ENCODE assay signal across 10 cellular contexts in the genomic region with DNA sequence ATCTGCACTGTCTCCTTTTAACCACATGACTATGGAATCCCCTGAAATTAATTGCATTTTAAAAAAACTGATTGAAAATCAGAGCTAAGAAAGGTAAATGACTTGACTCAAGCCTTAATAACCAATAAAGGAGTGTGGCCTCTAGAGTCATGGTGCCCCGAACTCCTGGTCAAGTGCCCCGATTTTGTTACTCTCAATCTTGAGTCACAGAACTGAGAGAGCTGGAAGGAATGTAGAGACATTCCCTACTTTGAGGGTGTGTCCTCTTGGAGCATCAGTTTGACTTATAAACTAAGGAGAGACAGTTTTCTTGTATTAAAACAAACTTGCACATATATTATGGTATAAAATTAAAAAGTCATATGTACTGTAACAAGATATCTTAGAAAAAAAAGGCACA. TPM values are rescaled to one million over a fixed set of nuclear protein-coding genes. Genes with fewer than 3 reads are reported as not detected.
A peak's percentile ranks its signal among the peaks of the same experiment; 100 is the strongest.
DNase-seq lines count a peak whose midpoint lies in the region; ATAC-seq lines count a peak whose summit lies in the region.
"Had no signal": no experiment of that assay in that cellular context is flagged by ENCODE, and none has a peak within 500 bp of the region (broad histone marks: within the 10 kb centered on the region; RNA-seq: fewer than 3 reads in every experiment).

No MANE protein-coding gene starts in this region.

- ATAC-seq in Right ventricle myocardium superior (ENCODE audit: poor library complexity) (no peak), left cardiac atrium (no peak), HG03460 (IDR thresholded peaks at IDR 0.05; ENCODE audit: unreplicated experiment) (no peak)

- peaks cover 54% of the 10 kb centered on the region for H3K4me1 Mint-ChIP-seq in activated CD4-positive, alpha-beta memory T cell treated with anti-CD3 and anti-CD28 coated beads for 36 hours (ENCODE audit: low read depth)

- no peaks in the 10 kb centered on the region; the same call in 1 of the 2 replicates for H3K27me3 ChIP-seq in H7 (ENCODE audit: control insufficient read depth, insufficient read depth, low read length)
- peaks cover 2% of the 10 kb centered on the region; the same call in 1 of the 2 replicates for H3K27me3 ChIP-seq in iPS-20b (ENCODE audit: insufficient read depth, low read length)

- H3K4me3 ChIP-seq in H7 (ENCODE audit: insufficient read depth, low read depth, low read length) (no peak overlapping the region), iPS-20b (ENCODE audit: low read length) (peak overlapping the region; percentile 97)

- DNase-seq in AG08396 (ENCODE audit: low spot score) (peak; percentile 70), H7 (peak; percentile 17), Right ventricle myocardium superior (no peak), left cardiac atrium (no peak), OCI-M1 (lab: John Stamatoyannopoulos, UW) (no peak)
- DNase-seq in activated CD4-positive, alpha-beta memory T cell treated with anti-CD3 and anti-CD28 coated beads for 36 hours: no peak
- DNase-seq: NCI-H510A treated with DMSO at 0.1 percent for 48 hours; stimulated activated CD4-positive, alpha-beta T cell treated with anti-CD3 and anti-CD28 coated beads, Interleukin-4, amount 100 ng/mL, for 4 hours had no signal

- H3K4me3 Mint-ChIP-seq in activated CD4-positive, alpha-beta memory T cell treated with anti-CD3 and anti-CD28 coated beads for 36 hours: peak overlapping the region; percentile 93

- no peaks in the 10 kb centered on the region for H3K9me3 ChIP-seq in iPS-20b (ENCODE audit: insufficient read depth, low read depth, low read length)

- CTCF ChIA-PET in activated CD4-positive, alpha-beta memory T cell treated with anti-CD3 and anti-CD28 coated beads for 36 hours (lab: Charles Lee): interaction anchor here (1.1 to 2.2 kb wide), 3 partner anchors 27 to 145 kb away, joined by 3 to 6 read pairs (median 6); a partner anchor contains a TSS

- no peak overlapping the region for H3K27ac ChIP-seq in iPS-20b (ENCODE audit: low read length)

- H3K9ac ChIP-seq in iPS-20b (ENCODE audit: low read depth, low read length): peak overlapping the region; percentile 98; the same call in 1 of the 2 replicates

- peak overlapping the region; percentile 39 for H3K27ac Mint-ChIP-seq in activated CD4-positive, alpha-beta memory T cell treated with anti-CD3 and anti-CD28 coated beads for 36 hours

- intact Hi-C loops in activated CD4-positive, alpha-beta memory T cell treated with anti-CD3 and anti-CD28 coated beads for 36 hours (cut with micrococcal nuclease): no loop called here
- intact Hi-C loops in Right ventricle myocardium superior (cut with DNase I): no loop called here
- intact Hi-C loops in left cardiac atrium (cut with DNase I): no loop called here

- H3K36me3 ChIP-seq in H7 (replicated peaks; ENCODE audit: control insufficient read depth, insufficient read depth, low read length) (no peaks in the 10 kb centered on the region), iPS-20b (ENCODE audit: insufficient read depth, low read depth, low read length) (peaks cover 4% of the 10 kb centered on the region)

- no peaks in the 10 kb centered on the region for H3K9me3 Mint-ChIP-seq in activated CD4-positive, alpha-beta memory T cell treated with anti-CD3 and anti-CD28 coated beads for 36 hours

- POLR2A ChIA-PET in activated CD4-positive, alpha-beta memory T cell treated with anti-CD3 and anti-CD28 coated beads for 36 hours (lab: Charles Lee): interaction anchor here (3.3 kb wide), 1 partner anchor 27 kb away, joined by 37 read pairs; a partner anchor contains a TSS

- peaks cover 14% of the 10 kb centered on the region for H3K36me3 Mint-ChIP-seq in activated CD4-positive, alpha-beta memory T cell treated with anti-CD3 and anti-CD28 coated beads for 36 hours

- H3K4me1 ChIP-seq in iPS-20b (ENCODE audit: insufficient read depth, low read length): peaks cover 3% of the 10 kb centered on the region; the same call in 1 of the 2 replicates

- no peaks in the 10 kb centered on the region for H3K27me3 Mint-ChIP-seq in activated CD4-positive, alpha-beta memory T cell treated with anti-CD3 and anti-CD28 coated beads for 36 hours

RNA-seq across cellular contexts. Expression of a gene that starts 2.4 kb away (rescaled TPM):
- total RNA-seq in H7 (2014; rRNA removed; shearing (Covaris generic)): 101 and 106 TPM in 2 replicates
- 10 to 100 TPM; 72.7 to 84.8 TPM for total RNA-seq in activated CD4-positive, alpha-beta memory T cell treated with anti-CD3 and anti-CD28 coated beads for 36 hours
- total RNA-seq in Right ventricle myocardium superior (19.0 TPM), left cardiac atrium (10 to 100 TPM; 17.9 to 43.4 TPM)

RNA-seq across cellular contexts. Expression of a gene that starts 26.8 kb away (rescaled TPM):
- 26.1 and 26.6 TPM in 2 replicates for total RNA-seq in H7 (2014; rRNA removed; shearing (Covaris generic))
- total RNA-seq in activated CD4-positive, alpha-beta memory T cell treated with anti-CD3 and anti-CD28 coated beads for 36 hours: 10 to 100 TPM; 16.7 to 18.1 TPM
- total RNA-seq in Right ventricle myocardium superior (22.2 TPM), left cardiac atrium (10 to 100 TPM; 14.3 to 16.0 TPM)

Comparison
In these comparisons a context has a peak if more than half of its experiments do, and no peak if none do; other contexts are left out.
1. DNase-seq: peak in AG08396 (single experiment) and H7 (single experiment); none in activated CD4-positive, alpha-beta memory T cell treated with anti-CD3 and anti-CD28 coated beads for 36 hours (single experiment), Right ventricle myocardium superior (single experiment), left cardiac atrium (single experiment) and OCI-M1 (single experiment).